14 cellular contexts compared by ENCODE assay signal in genomic region chr5:134614461-134615085, GRCh38. TPM values are rescaled to one million over a fixed set of nuclear protein-coding genes. Genes with fewer than 3 reads are reported as not detected.
DNase-seq lines count a peak whose midpoint lies in the region; ATAC-seq and TF ChIP-seq lines count a peak whose summit lies in the region.
"Had no signal": no experiment of that assay in that cellular context is flagged by ENCODE, and none has a peak within 500 bp of the region (broad histone marks: within the 10 kb centered on the region; RNA-seq: fewer than 3 reads in every experiment).

No MANE protein-coding gene starts in this region.

- H3K4me3 Mint-ChIP-seq in CD8-positive, alpha-beta memory T cell, result no peak overlapping the region
- H3K4me3 Mint-ChIP-seq in activated T-helper 17 cell treated with anti-CD3 and anti-CD28 coated beads, Interleukin-2, amount 50 U/mL, for 72 hours, result peak overlapping the region; percentile 0
- H3K4me3 Mint-ChIP-seq: B cell had no signal

- H3K4me3 ChIP-seq in AG10803 (ENCODE audit: low read length), result no peak overlapping the region
- H3K4me3 ChIP-seq in CD8-positive, alpha-beta memory T cell (ENCODE audit: low read length), result no peak overlapping the region
- H3K4me3 ChIP-seq: right atrium auricular region had no signal

- H3K27ac Mint-ChIP-seq in CD8-positive, alpha-beta memory T cell, result peak overlapping the region in 5 of 8 donors; percentile 1 to 87 (median 59)
- peak overlapping the region; percentile 36 for H3K27ac Mint-ChIP-seq in activated T-helper 17 cell treated with anti-CD3 and anti-CD28 coated beads, Interleukin-2, amount 50 U/mL, for 72 hours
- H3K27ac Mint-ChIP-seq: B cell had no signal

- H3K27me3 Mint-ChIP-seq in CD8-positive, alpha-beta memory T cell, result no peaks in the 10 kb centered on the region
- no peaks in the 10 kb centered on the region for H3K27me3 Mint-ChIP-seq in activated T-helper 17 cell treated with anti-CD3 and anti-CD28 coated beads, Interleukin-2, amount 50 U/mL, for 72 hours
- H3K27me3 Mint-ChIP-seq: B cell had no signal

- TF ChIP-seq CTCF in AG10803 (conservative IDR thresholded peaks at IDR 0.05; ENCODE audit: low read length), result no peak

- H3K27me3 ChIP-seq in CD8-positive, alpha-beta memory T cell (ENCODE audit: insufficient read depth, low read length, poor library complexity, severe bottlenecking), result no peaks in the 10 kb centered on the region
- H3K27me3 ChIP-seq: right atrium auricular region had no signal

- peaks cover 25% of the 10 kb centered on the region for H3K36me3 ChIP-seq in CD8-positive, alpha-beta memory T cell (ENCODE audit: insufficient read depth, low read length)

- peaks cover 0 to 13% (median 5%) of the 10 kb centered on the region in 3 donors for H3K4me1 Mint-ChIP-seq in CD8-positive, alpha-beta memory T cell
- peaks cover 7% of the 10 kb centered on the region for H3K4me1 Mint-ChIP-seq in activated T-helper 17 cell treated with anti-CD3 and anti-CD28 coated beads, Interleukin-2, amount 50 U/mL, for 72 hours
- H3K4me1 Mint-ChIP-seq: B cell had no signal

- no peak for ATAC-seq in activated T-helper 17 cell treated with anti-CD3 and anti-CD28 coated beads, Interleukin-2, amount 50 U/mL, for 72 hours (replicated peaks)
- ATAC-seq in HG03095 (IDR thresholded peaks at IDR 0.05; ENCODE audit: unreplicated experiment) (no peak), GM18520 (IDR thresholded peaks at IDR 0.05; ENCODE audit: unreplicated experiment) (no peak)

- H3K4me1 ChIP-seq in CD8-positive, alpha-beta memory T cell (ENCODE audit: insufficient read depth, low read length), result no peaks in the 10 kb centered on the region
- H3K4me1 ChIP-seq: right atrium auricular region had no signal

- POLR2A ChIA-PET in CD8-positive, alpha-beta memory T cell (lab: Charles Lee), result no interaction called here

- peak; percentile 25 for DNase-seq in AG10803 (ENCODE audit: low read depth)
- DNase-seq in CD8-positive, alpha-beta memory T cell, result no peak
- peak; percentile 13 for DNase-seq in fibroblast of peridontal ligament (ENCODE audit: extremely low read depth)
- DNase-seq in HCEC 1CT, result no peak
- DNase-seq: COR-L47; NCI-H1417; NCI-H2107; stimulated activated CD8-positive, alpha-beta memory T cell treated with anti-CD3 and anti-CD28 coated beads, Interleukin-4, amount 100 ng/mL, for 48 hours; T1000 had no signal

- CTCF ChIA-PET in CD8-positive, alpha-beta memory T cell (lab: Charles Lee), result no interaction called here

- peaks cover 7 to 66% (median 19%) of the 10 kb centered on the region in 3 donors for H3K36me3 Mint-ChIP-seq in CD8-positive, alpha-beta memory T cell
- peaks cover 98% of the 10 kb centered on the region for H3K36me3 Mint-ChIP-seq in activated T-helper 17 cell treated with anti-CD3 and anti-CD28 coated beads, Interleukin-2, amount 50 U/mL, for 72 hours (ENCODE audit: low read depth)

- H3K27ac ChIP-seq in CD8-positive, alpha-beta memory T cell (ENCODE audit: low read depth, low read length), result no peak overlapping the region
- H3K27ac ChIP-seq: right atrium auricular region had no signal

- H3K9me3 Mint-ChIP-seq in CD8-positive, alpha-beta memory T cell, result no peaks in the 10 kb centered on the region
- no peaks in the 10 kb centered on the region for H3K9me3 Mint-ChIP-seq in activated T-helper 17 cell treated with anti-CD3 and anti-CD28 coated beads, Interleukin-2, amount 50 U/mL, for 72 hours

- H3K9me3 ChIP-seq in CD8-positive, alpha-beta memory T cell (ENCODE audit: low read length), result no peaks in the 10 kb centered on the region
- H3K9me3 ChIP-seq: right atrium auricular region had no signal

RNA-seq across cellular contexts. Expression of gene SAR1B, which starts 18.1 kb away (rescaled TPM):
- total RNA-seq in CD8-positive, alpha-beta memory T cell, result 10 to 100 TPM; 59.7 to 61.5 TPM
- polyA plus RNA-seq in CD8-positive, alpha-beta memory T cell, result 46.4 TPM
- 10 to 100 TPM; 41.6 to 73.0 TPM for total RNA-seq in activated T-helper 17 cell treated with anti-CD3 and anti-CD28 coated beads, Interleukin-2, amount 50 U/mL, for 72 hours

RNA-seq across cellular contexts. Expression of gene SEC24A, which starts 34.0 kb away (rescaled TPM):
- total RNA-seq in CD8-positive, alpha-beta memory T cell, result 10 to 100 TPM; 18.8 to 21.2 TPM
- polyA plus RNA-seq in CD8-positive, alpha-beta memory T cell, result 8.1 TPM
- 10 to 100 TPM; 43.6 to 55.4 TPM for total RNA-seq in activated T-helper 17 cell treated with anti-CD3 and anti-CD28 coated beads, Interleukin-2, amount 50 U/mL, for 72 hours

Comparison
In these comparisons a context has a peak if more than half of its experiments do, and no peak if none do; other contexts are left out.
1. DNase-seq: peak in AG10803 (single experiment) and fibroblast of peridontal ligament (single experiment); none in CD8-positive, alpha-beta memory T cell (0 of 5) and HCEC 1CT (single experiment).